In genomic region chr17:68234726-68235335, GRCh38 we compare ENCODE assay signal across 8 cellular contexts. TPM values are rescaled to one million over a fixed set of nuclear protein-coding genes. Genes with fewer than 3 reads are reported as not detected.
DNase-seq lines count a peak whose midpoint lies in the region; ATAC-seq and TF ChIP-seq lines count a peak whose summit lies in the region.
"Not testable (repeated sequence)": the region's sequence is repeated elsewhere in the genome, so short reads cannot be mapped to it uniquely, and the experiment has no call there.

No MANE protein-coding gene starts in this region.

- H3K36me3 Mint-ChIP-seq in activated naive CD4-positive, alpha-beta T cell treated with anti-CD3 and anti-CD28 coated beads, Interleukin-2, amount 10 ng/mL, durations not matched to agents 7 days and 5 days, result not testable (repeated sequence)

- H3K27ac Mint-ChIP-seq in activated naive CD4-positive, alpha-beta T cell treated with anti-CD3 and anti-CD28 coated beads, Interleukin-2, amount 10 ng/mL, durations not matched to agents 7 days and 5 days, result peak overlapping the region; percentile 74

- H3K4me1 ChIP-seq in RWPE2 (ENCODE audit: insufficient read depth, poor library complexity, severe bottlenecking), result not testable (repeated sequence)

- not testable (repeated sequence) for H3K27me3 Mint-ChIP-seq in activated naive CD4-positive, alpha-beta T cell treated with anti-CD3 and anti-CD28 coated beads, Interleukin-2, amount 10 ng/mL, durations not matched to agents 7 days and 5 days

- TF ChIP-seq CTCF in RWPE2 (IDR thresholded peaks at IDR 0.05; ENCODE audit: poor library complexity, severe bottlenecking); epithelial cell of esophagus (IDR thresholded peaks at IDR 0.05; ENCODE audit: insufficient read depth, low read depth, low read length, missing control alignments): not testable (repeated sequence)

- H3K27ac ChIP-seq in RWPE2 (ENCODE audit: poor library complexity, severe bottlenecking), result not testable (repeated sequence)
- peak overlapping the region in 18 of 21 experiments; percentile 55 to 90 (median 80) for H3K27ac ChIP-seq in skin epidermis

- not testable (repeated sequence) for H3K9me3 ChIP-seq in RWPE2 (ENCODE audit: severe bottlenecking)

- H3K4me3 Mint-ChIP-seq in activated naive CD4-positive, alpha-beta T cell treated with anti-CD3 and anti-CD28 coated beads, Interleukin-2, amount 10 ng/mL, durations not matched to agents 7 days and 5 days, result not testable (repeated sequence)

- CTCF ChIA-PET in activated naive CD4-positive, alpha-beta T cell treated with anti-CD3 and anti-CD28 coated beads, Interleukin-2, amount 10 ng/mL, durations not matched to agents 7 days and 5 days (lab: Charles Lee), result interaction anchor here (0.7 to 1.3 kb wide), 2 partner anchors 22 to 261 kb away, joined by 3 read pairs; no protein-coding TSS in a partner anchor

- H3K9me3 Mint-ChIP-seq in activated naive CD4-positive, alpha-beta T cell treated with anti-CD3 and anti-CD28 coated beads, Interleukin-2, amount 10 ng/mL, durations not matched to agents 7 days and 5 days, result not testable (repeated sequence)

- ATAC-seq in GM21423 (IDR thresholded peaks at IDR 0.05; ENCODE audit: unreplicated experiment), result peak; percentile 38
- ATAC-seq in RWPE2 (ENCODE audit: low read depth), result peak; percentile 85
- ATAC-seq in left lobe of liver, result peak; percentile 34

- peak in 8 of 14 donors; percentile 54 to 75 (median 68) for DNase-seq in C1 segment of cervical spinal cord (lab: John Stamatoyannopoulos, UW)
- peak; percentile 60 for DNase-seq in HK-2 (ENCODE audit: unreplicated experiment)
- not testable (repeated sequence) for DNase-seq in RWPE2 (ENCODE audit: low spot score); activated naive CD4-positive, alpha-beta T cell treated with anti-CD3 and anti-CD28 coated beads, Interleukin-2, amount 10 ng/mL, durations not matched to agents 7 days and 5 days; left lobe of liver (ENCODE audit: low spot score)
- peak; percentile 93 for DNase-seq in epithelial cell of esophagus (ENCODE audit: low read depth)

- peaks cover 36% of the 10 kb centered on the region for H3K4me1 Mint-ChIP-seq in activated naive CD4-positive, alpha-beta T cell treated with anti-CD3 and anti-CD28 coated beads, Interleukin-2, amount 10 ng/mL, durations not matched to agents 7 days and 5 days

- not testable (repeated sequence) for H3K27me3 ChIP-seq in RWPE2 (ENCODE audit: insufficient read depth, poor library complexity, severe bottlenecking)

- not testable (repeated sequence) for H3K4me3 ChIP-seq in RWPE2 (ENCODE audit: severe bottlenecking); epithelial cell of esophagus (ENCODE audit: low read length); skin epidermis

- not testable (repeated sequence) for H3K36me3 ChIP-seq in RWPE2 (ENCODE audit: low read depth)

RNA-seq across cellular contexts. Expression of gene AMZ2, which starts 13.0 kb away (rescaled TPM):
- 21.1 TPM for total RNA-seq in left lobe of liver

RNA-seq across cellular contexts. Expression of gene SLC16A6, which starts 56.1 kb away (rescaled TPM):
- 0.40 TPM for total RNA-seq in left lobe of liver

RNA-seq across cellular contexts. Expression of gene ARSG, which starts 56.5 kb away (rescaled TPM):
- total RNA-seq in left lobe of liver, result 3.4 TPM

Comparison
In these comparisons a context has a peak if more than half of its experiments do, and no peak if none do; other contexts are left out.
1. ATAC-seq: peak in every context shown above with its lines; median percentile 85 in RWPE2; 38 in GM21423; 34 in left lobe of liver.